ENCODE assay signal across 8 cellular contexts in genomic region chr9:15552641-15553527, GRCh38. TPM values are rescaled to one million over a fixed set of nuclear protein-coding genes. Genes with fewer than 3 reads are reported as not detected.
DNase-seq lines count a peak whose midpoint lies in the region; ATAC-seq and TF ChIP-seq lines count a peak whose summit lies in the region.

CCDC171 (plus strand) TSS chr9:15553043; CDS start chr9:15564089, 11,046 bp downstream.

- H4K20me1 ChIP-seq in SU-DHL-6 (ENCODE audit: low read depth, low read length): no peaks in the 10 kb centered on the region

- peaks cover 26% of the 10 kb centered on the region for H3F3A ChIP-seq in SU-DHL-6 (ENCODE audit: insufficient read depth)

- DNase-seq in NCI-H1417 (lab: John Stamatoyannopoulos, UW) (peak; percentile 85 to 96 (median 95)), cardiac septum (ENCODE audit: low spot score) (peak; percentile 95), pons (ENCODE audit: low spot score) (peak; percentile 94), type B pancreatic cell (ENCODE audit: extremely low spot score, unreplicated experiment) (peak; percentile 94)
- peak; percentile 86 for DNase-seq in activated naive CD8-positive, alpha-beta T cell treated with anti-CD3 and anti-CD28 coated beads, Interleukin-2, amount 50 U/mL, for 24 hours

- H3K27me3 Mint-ChIP-seq in activated naive CD8-positive, alpha-beta T cell treated with anti-CD3 and anti-CD28 coated beads, Interleukin-2, amount 50 U/mL, for 24 hours: peaks cover 5% of the 10 kb centered on the region
- H3K27me3 Mint-ChIP-seq in type B pancreatic cell: no peaks in the 10 kb centered on the region

- no peaks in the 10 kb centered on the region for H3K79me2 ChIP-seq in SU-DHL-6 (ENCODE audit: insufficient read depth, low read length)

- peak within 1 kb of the TSS; percentile 97 for H3K4me2 ChIP-seq in SU-DHL-6 (ENCODE audit: low read depth, low read length, poor library complexity, severe bottlenecking)

- H3K9ac ChIP-seq in SU-DHL-6 (ENCODE audit: low read length): peak within 1 kb of the TSS; percentile 81

- intact Hi-C loops in cardiac septum (cut with DNase I): loop anchor here (1.0 to 5.0 kb wide), 2 partner anchors 43 to 246 kb away; partner anchors contain the start of genes PSIP1 and TTC39B

- TF ChIP-seq CTCF in GM12875 (IDR thresholded peaks at IDR 0.05; ENCODE audit: borderline replicate concordance, insufficient read depth, low read depth, low read length): 0 out of 2 replicates have a peak, but pooled peaks have one; percentile 8
- TF ChIP-seq CTCF in SU-DHL-6 (IDR thresholded peaks at IDR 0.05; ENCODE audit: insufficient read depth, low read length, poor library complexity, severe bottlenecking): no peak
- TF ChIP-seq CTCF in type B pancreatic cell (conservative IDR thresholded peaks at IDR 0.05): no peak

- peak; percentile 86 for ATAC-seq in HG02763 (IDR thresholded peaks at IDR 0.05; ENCODE audit: unreplicated experiment)
- ATAC-seq in activated naive CD8-positive, alpha-beta T cell treated with anti-CD3 and anti-CD28 coated beads, Interleukin-2, amount 50 U/mL, for 24 hours: peak; percentile 92

- no peaks in the 10 kb centered on the region for H3K36me3 Mint-ChIP-seq in activated naive CD8-positive, alpha-beta T cell treated with anti-CD3 and anti-CD28 coated beads, Interleukin-2, amount 50 U/mL, for 24 hours (ENCODE audit: low read depth)
- H3K36me3 Mint-ChIP-seq in type B pancreatic cell: no peaks in the 10 kb centered on the region

- no peaks in the 10 kb centered on the region for H3K27me3 ChIP-seq in SU-DHL-6 (ENCODE audit: low read length)

- H3K4me1 Mint-ChIP-seq in activated naive CD8-positive, alpha-beta T cell treated with anti-CD3 and anti-CD28 coated beads, Interleukin-2, amount 50 U/mL, for 24 hours: peaks cover 13% of the 10 kb centered on the region
- no peaks in the 10 kb centered on the region for H3K4me1 Mint-ChIP-seq in type B pancreatic cell (ENCODE audit: unreplicated experiment)

- peaks cover 3% of the 10 kb centered on the region; the same call in 1 of the 2 replicates for H3K36me3 ChIP-seq in SU-DHL-6 (ENCODE audit: low read length)

- no peaks in the 10 kb centered on the region for H3K9me2 ChIP-seq in SU-DHL-6 (replicated peaks; ENCODE audit: insufficient read depth, low read length)

- peak within 1 kb of the TSS; percentile 87 for H3K4me3 Mint-ChIP-seq in activated naive CD8-positive, alpha-beta T cell treated with anti-CD3 and anti-CD28 coated beads, Interleukin-2, amount 50 U/mL, for 24 hours
- peak within 1 kb of the TSS; percentile 97 for H3K4me3 Mint-ChIP-seq in type B pancreatic cell

- H3K27ac Mint-ChIP-seq in activated naive CD8-positive, alpha-beta T cell treated with anti-CD3 and anti-CD28 coated beads, Interleukin-2, amount 50 U/mL, for 24 hours: peak within 1 kb of the TSS; percentile 80
- H3K27ac Mint-ChIP-seq in type B pancreatic cell: peak within 1 kb of the TSS; percentile 96

- H3K27ac ChIP-seq in SU-DHL-6 (ENCODE audit: low read depth, low read length): peak within 1 kb of the TSS; percentile 76

- H3K4me3 ChIP-seq in GM12875 (ENCODE audit: low read depth, low read length) (peak within 1 kb of the TSS; percentile 64), SU-DHL-6 (ENCODE audit: insufficient read depth, low read length, poor library complexity, severe bottlenecking) (peak within 1 kb of the TSS; percentile 84)

- peak within 1 kb of the TSS; percentile 96 for H2AFZ ChIP-seq in SU-DHL-6 (ENCODE audit: low read depth, low read length, severe bottlenecking)

- H3K9me3 ChIP-seq in SU-DHL-6 (ENCODE audit: insufficient read depth, low read length): no peaks in the 10 kb centered on the region

- no peaks in the 10 kb centered on the region for H3K9me3 Mint-ChIP-seq in activated naive CD8-positive, alpha-beta T cell treated with anti-CD3 and anti-CD28 coated beads, Interleukin-2, amount 50 U/mL, for 24 hours
- no peaks in the 10 kb centered on the region for H3K9me3 Mint-ChIP-seq in type B pancreatic cell

RNA-seq across cellular contexts. Expression of gene CCDC171, which starts in this region (rescaled TPM):
- total RNA-seq in cardiac septum (2.5 TPM), type B pancreatic cell (ENCODE audit: low replicate concordance) (1.5 and 7.4 TPM in 2 replicates)

Comparison
In these comparisons a context has a peak if more than half of its experiments do, and no peak if none do; other contexts are left out.
1. Peak in every context shown above with its lines: DNase-seq, ATAC-seq, H3K4me3 ChIP-seq and H3K27ac ChIP-seq.